1 cellular context compared by ENCODE assay signal in genomic region chr19:3658823-3659745, GRCh38.
TF ChIP-seq lines count a peak whose summit lies in the region.

No MANE protein-coding gene starts in this region.

TF ChIP-seq in H1, 55 proteins besides CTCF, POLR2A, EP300 and RAD21:
- TF ChIP-seq SP1 (IDR thresholded peaks at IDR 0.05; ENCODE audit: low read depth, low read length), result no peak
- no peak for TF ChIP-seq TAF7 (optimal IDR thresholded peaks at IDR 0.05; ENCODE audit: borderline replicate concordance, low read depth, low read length)
- no peak for TF ChIP-seq POLR2AphosphoS5 (IDR thresholded peaks at IDR 0.05; ENCODE audit: low read depth, low read length)
- TF ChIP-seq EZH2 (IDR thresholded peaks at IDR 0.05; ENCODE audit: low read depth, low read length, severe bottlenecking), result no peak
- TF ChIP-seq SP2 (IDR thresholded peaks at IDR 0.05; ENCODE audit: low read length), result no peak
- TF ChIP-seq NRF1 (IDR thresholded peaks at IDR 0.05; ENCODE audit: low read depth, low read length), result no peak
- no peak for TF ChIP-seq JUND (IDR thresholded peaks at IDR 0.05; ENCODE audit: low read length)
- TF ChIP-seq ASH2L (IDR thresholded peaks at IDR 0.05; ENCODE audit: low read length), result no peak
- TF ChIP-seq USF2 (IDR thresholded peaks at IDR 0.05; ENCODE audit: low read length), result no peak
- TF ChIP-seq SUZ12 (IDR thresholded peaks at IDR 0.05; ENCODE audit: low read length), result no peak
- TF ChIP-seq PHF8 (conservative IDR thresholded peaks at IDR 0.05; ENCODE audit: low read depth, low read length), result no peak
- no peak for TF ChIP-seq GABPA (IDR thresholded peaks at IDR 0.05; ENCODE audit: borderline replicate concordance, insufficient read depth, low read length)
- no peak for TF ChIP-seq CBX5 (IDR thresholded peaks at IDR 0.05; ENCODE audit: low read depth, low read length)
- no peak for TF ChIP-seq BCL11A (IDR thresholded peaks at IDR 0.05; ENCODE audit: low read depth in 2 of 2, low read length in 2 of 2)
